Comparison of ENCODE assay signal across 21 cellular contexts in the genomic region with DNA sequence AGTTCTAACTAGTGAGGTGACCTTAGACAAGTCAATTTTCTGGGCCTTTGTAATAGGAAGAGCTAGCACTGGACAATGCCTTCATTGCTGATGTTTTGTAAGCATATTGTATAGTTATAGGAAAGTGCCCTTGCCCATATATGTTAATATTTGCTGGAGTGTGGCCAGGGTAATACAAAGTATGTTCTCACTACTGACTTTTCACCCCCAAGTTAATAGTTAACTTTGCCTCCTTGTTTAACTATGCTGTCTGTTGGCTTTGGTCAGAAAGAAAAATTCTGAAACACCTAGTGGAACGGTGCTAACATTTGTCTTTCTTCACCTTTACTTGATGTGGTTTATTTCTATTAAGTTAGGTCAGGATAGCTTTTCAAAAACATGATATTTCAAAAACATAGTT.
A peak's percentile ranks its signal among the peaks of the same experiment; 100 is the strongest.
DNase-seq lines count a peak whose midpoint lies in the region; ATAC-seq and TF ChIP-seq lines count a peak whose summit lies in the region.
"Had no signal": no experiment of that assay in that cellular context is flagged by ENCODE, and none has a peak within 500 bp of the region (broad histone marks: within the 10 kb centered on the region; RNA-seq: fewer than 3 reads in every experiment).

No MANE protein-coding gene starts in this region.

- CTCF ChIA-PET in Calu3 (lab: Charles Lee), result no interaction called here

- no peak overlapping the region for H3K4me3 Mint-ChIP-seq in Calu3 (ENCODE audit: low read depth, unreplicated experiment)
- H3K4me3 Mint-ChIP-seq: activated CD4-positive, alpha-beta T cell treated with anti-CD3 and anti-CD28 coated beads, Interleukin-2, amount 10 ng/mL, durations not matched to agents 7 days and 5 days; activated naive CD8-positive, alpha-beta T cell treated with anti-CD3 and anti-CD28 coated beads, Interleukin-2, amount 10 ng/mL, durations not matched to agents 7 days and 5 days; CD4-positive, alpha-beta memory T cell had no signal

- peaks cover 30% of the 10 kb centered on the region for H3K4me1 Mint-ChIP-seq in Calu3 (ENCODE audit: low read depth, unreplicated experiment)
- H3K4me1 Mint-ChIP-seq: activated CD4-positive, alpha-beta T cell treated with anti-CD3 and anti-CD28 coated beads, Interleukin-2, amount 10 ng/mL, durations not matched to agents 7 days and 5 days; activated naive CD8-positive, alpha-beta T cell treated with anti-CD3 and anti-CD28 coated beads, Interleukin-2, amount 10 ng/mL, durations not matched to agents 7 days and 5 days; CD4-positive, alpha-beta memory T cell had no signal

- TF ChIP-seq CTCF in Calu3 (IDR thresholded peaks at IDR 0.05; ENCODE audit: unreplicated experiment), result no peak

- BruUV-seq in Calu3 (replicated peaks; lab: Mats Ljungman, UMichigan), result no TSS peak

- DNase-seq in Calu3, result peak; percentile 6
- DNase-seq in kidney glomerular epithelial cell (lab: John Stamatoyannopoulos, UW), result peak; percentile 55
- DNase-seq in COLO829 (ENCODE audit: low spot score), result no peak
- no peak for DNase-seq in GDM1 (lab: John Stamatoyannopoulos, UW)
- DNase-seq in NK-92 treated with Interleukin-12 subunit alpha and Interleukin-12 subunit beta, amount 100 ng/mL, for 24 hours (lab: John Stamatoyannopoulos, UW), result no peak
- DNase-seq in NCI-H1417 treated with DMSO at 0.1 percent for 48 hours (lab: John Stamatoyannopoulos, UW), result no peak
- DNase-seq: ACHN; activated CD4-positive, alpha-beta T cell treated with anti-CD3 and anti-CD28 coated beads, Interleukin-2, amount 10 ng/mL, durations not matched to agents 7 days and 5 days; activated naive CD8-positive, alpha-beta T cell treated with anti-CD3 and anti-CD28 coated beads, Interleukin-2, amount 10 ng/mL, durations not matched to agents 7 days and 5 days; activated T-cell treated with anti-CD3 and anti-CD28 coated beads for 4 hours; CD4-positive, alpha-beta memory T cell; KG1; NCI-H1105 treated with DMSO at 0.1 percent for 48 hours; NCI-H226; SHP77 treated with DMSO at 0.1 percent for 48 hours; sigmoid colon; stimulated activated CD4-positive, alpha-beta T cell treated with anti-CD3 and anti-CD28 coated beads, Interleukin-2, amount 100 ng/mL, for 48 hours; T1000; tibial artery had no signal

- intact Hi-C loops in Calu3 (cut with micrococcal nuclease; ENCODE audit: unreplicated experiment), result no loop called here

- no peaks in the 10 kb centered on the region for H3K27me3 Mint-ChIP-seq in Calu3 (ENCODE audit: unreplicated experiment)
- H3K27me3 Mint-ChIP-seq: activated CD4-positive, alpha-beta T cell treated with anti-CD3 and anti-CD28 coated beads, Interleukin-2, amount 10 ng/mL, durations not matched to agents 7 days and 5 days had no signal

- ATAC-seq in GM19463 (IDR thresholded peaks at IDR 0.05; ENCODE audit: unreplicated experiment), result peak; percentile 67
- ATAC-seq in HG03175 (IDR thresholded peaks at IDR 0.05; ENCODE audit: unreplicated experiment), result peak; percentile 75

- no peaks in the 10 kb centered on the region for H3K36me3 Mint-ChIP-seq in Calu3 (ENCODE audit: insufficient read depth, unreplicated experiment)
- H3K36me3 Mint-ChIP-seq: activated naive CD8-positive, alpha-beta T cell treated with anti-CD3 and anti-CD28 coated beads, Interleukin-2, amount 10 ng/mL, durations not matched to agents 7 days and 5 days; CD4-positive, alpha-beta memory T cell had no signal

- no peaks in the 10 kb centered on the region for H3K9me3 Mint-ChIP-seq in Calu3 (ENCODE audit: low read depth, unreplicated experiment)
- H3K9me3 Mint-ChIP-seq: activated CD4-positive, alpha-beta T cell treated with anti-CD3 and anti-CD28 coated beads, Interleukin-2, amount 10 ng/mL, durations not matched to agents 7 days and 5 days; activated naive CD8-positive, alpha-beta T cell treated with anti-CD3 and anti-CD28 coated beads, Interleukin-2, amount 10 ng/mL, durations not matched to agents 7 days and 5 days; CD4-positive, alpha-beta memory T cell had no signal

- no peak overlapping the region for H3K27ac Mint-ChIP-seq in Calu3 (ENCODE audit: unreplicated experiment)
- H3K27ac Mint-ChIP-seq: activated CD4-positive, alpha-beta T cell treated with anti-CD3 and anti-CD28 coated beads, Interleukin-2, amount 10 ng/mL, durations not matched to agents 7 days and 5 days; activated naive CD8-positive, alpha-beta T cell treated with anti-CD3 and anti-CD28 coated beads, Interleukin-2, amount 10 ng/mL, durations not matched to agents 7 days and 5 days; CD4-positive, alpha-beta memory T cell had no signal

Comparison
In these comparisons a context has a peak if more than half of its experiments do, and no peak if none do; other contexts are left out.
1. DNase-seq: peak in Calu3 (single experiment) and kidney glomerular epithelial cell (single experiment); none in COLO829 (single experiment), GDM1 (single experiment), NK-92 treated with Interleukin-12 subunit alpha and Interleukin-12 subunit beta, amount 100 ng/mL, for 24 hours (single experiment) and NCI-H1417 treated with DMSO at 0.1 percent for 48 hours (single experiment).